In genomic region chr3:99883693-99884092, GRCh38 we compare ENCODE assay signal across 17 cellular contexts.
A peak's percentile ranks its signal among the peaks of the same experiment; 100 is the strongest.
DNase-seq lines count a peak whose midpoint lies in the region; ATAC-seq, FAIRE-seq and TF ChIP-seq lines count a peak whose summit lies in the region.
"Had no signal": no experiment of that assay in that cellular context is flagged by ENCODE, and none has a peak within 500 bp of the region (broad histone marks: within the 10 kb centered on the region; RNA-seq: fewer than 3 reads in every experiment).

No MANE protein-coding gene starts in this region.

- H3K9ac ChIP-seq in stomach smooth muscle (ENCODE audit: low read length in 2 of 2) (no peak overlapping the region), kidney (ENCODE audit: low read length in 2 of 2) (no peak overlapping the region)

- no peak for FAIRE-seq in kidney (lab: Jason Lieb, UNC)
- FAIRE-seq: GM19239, H1 had no signal

- 100% methylated on average over 1 of the region's 1 CpG for WGBS in esophagus muscularis mucosa

- no peak for TF ChIP-seq EP300 in esophagus muscularis mucosa (IDR thresholded peaks at IDR 0.05)

- no peak overlapping the region for H3K4me3 ChIP-seq in left ventricle myocardium inferior
- H3K4me3 ChIP-seq in ascending aorta: no peak overlapping the region
- H3K4me3 ChIP-seq in esophagus muscularis mucosa: no peak overlapping the region
- no peak overlapping the region for H3K4me3 ChIP-seq in stomach smooth muscle (ENCODE audit: low read length in 2 of 2)
- no peak overlapping the region for H3K4me3 ChIP-seq in kidney (ENCODE audit: low read length in 2 of 2)

- H3K9me3 ChIP-seq in left ventricle myocardium inferior (replicated peaks) (no peaks in the 10 kb centered on the region), ascending aorta (no peaks in the 10 kb centered on the region), esophagus muscularis mucosa (no peaks in the 10 kb centered on the region), stomach smooth muscle (ENCODE audit: control insufficient read depth in 2 of 2, low read length in 2 of 2) (no peaks in the 10 kb centered on the region), kidney (ENCODE audit: control insufficient read depth in 1 of 2, low read length in 2 of 2) (no peaks in the 10 kb centered on the region)
- H3K9me3 ChIP-seq: Caco-2 had no signal

- peaks cover 47% of the 10 kb centered on the region for H3K4me1 ChIP-seq in left ventricle myocardium inferior
- H3K4me1 ChIP-seq in ascending aorta: peaks cover 0 to 22% of the 10 kb centered on the region in 2 donors
- H3K4me1 ChIP-seq in esophagus muscularis mucosa: peaks cover 22 to 49% (median 34%) of the 10 kb centered on the region in 4 donors
- no peaks in the 10 kb centered on the region for H3K4me1 ChIP-seq in stomach smooth muscle (ENCODE audit: control insufficient read depth, insufficient read depth, low read length)
- H3K4me1 ChIP-seq in kidney (ENCODE audit: control insufficient read depth in 1 of 2, insufficient read depth in 1 of 2, low read depth in 1 of 2, low read length in 2 of 2): peaks cover 0 to 4% of the 10 kb centered on the region in 2 donors

- H3K27me3 ChIP-seq in left ventricle myocardium inferior (ENCODE audit: low read depth) (no peaks in the 10 kb centered on the region), ascending aorta (no peaks in the 10 kb centered on the region), esophagus muscularis mucosa (no peaks in the 10 kb centered on the region), stomach smooth muscle (ENCODE audit: control insufficient read depth in 1 of 2, insufficient read depth in 2 of 2, low read length in 2 of 2) (no peaks in the 10 kb centered on the region)

- no peak for TF ChIP-seq CTCF in left ventricle myocardium inferior (IDR thresholded peaks at IDR 0.05; ENCODE audit: borderline replicate concordance)
- TF ChIP-seq CTCF in ascending aorta (IDR thresholded peaks at IDR 0.05): no peak
- no peak for TF ChIP-seq CTCF in esophagus muscularis mucosa (IDR thresholded peaks at IDR 0.05)
- no peak for TF ChIP-seq CTCF in kidney (IDR thresholded peaks at IDR 0.05; ENCODE audit: borderline replicate concordance, extremely low read depth, insufficient read depth)

- no peak for TF ChIP-seq POLR2A in esophagus muscularis mucosa (IDR thresholded peaks at IDR 0.05; ENCODE audit: low read depth)

- DNase-seq in left ventricle myocardium inferior: no peak
- DNase-seq in left ventricle myocardium superior: no peak
- no peak for DNase-seq in ascending aorta (ENCODE audit: low spot score in 2 of 2)
- no peak for DNase-seq in esophagus muscularis mucosa (ENCODE audit: extremely low spot score)
- no peak for DNase-seq in NCI-H2107 (lab: John Stamatoyannopoulos, UW)
- DNase-seq in kidney: no peak
- DNase-seq: Caco-2; CD8-positive, alpha-beta memory T cell; DND-41; GDM1 had no signal

- H3K27ac ChIP-seq in left ventricle myocardium inferior (replicated peaks) (peak overlapping the region; percentile 91), ascending aorta (peak overlapping the region; percentile 12 to 75), esophagus muscularis mucosa (replicated peaks in 1 of 4) (peak overlapping the region in 3 of 4 donors; percentile 3 to 14 (median 5)), stomach smooth muscle (ENCODE audit: low read length) (peak overlapping the region; percentile 2), kidney (ENCODE audit: low read depth in 2 of 2, low read length in 2 of 2) (no peak overlapping the region)
- H3K27ac ChIP-seq: 22Rv1, HL-60 had no signal

- no peaks in the 10 kb centered on the region for H3K36me3 ChIP-seq in left ventricle myocardium inferior
- no peaks in the 10 kb centered on the region for H3K36me3 ChIP-seq in ascending aorta
- no peaks in the 10 kb centered on the region for H3K36me3 ChIP-seq in esophagus muscularis mucosa
- no peaks in the 10 kb centered on the region for H3K36me3 ChIP-seq in stomach smooth muscle (ENCODE audit: control insufficient read depth in 2 of 2, insufficient read depth in 2 of 2, low read length in 2 of 2)
- H3K36me3 ChIP-seq in kidney (ENCODE audit: control insufficient read depth in 1 of 2, insufficient read depth in 2 of 2, low read length in 2 of 2): no peaks in the 10 kb centered on the region

- intact Hi-C loops in left ventricle myocardium inferior (cut with micrococcal nuclease) (no loop called here), left ventricle myocardium superior (cut with micrococcal nuclease) (no loop called here), ascending aorta (cut with DNase I) (no loop called here), esophagus muscularis mucosa (cut with DNase I) (no loop called here), kidney (cut with DNase I) (no loop called here)

- ATAC-seq in left ventricle myocardium superior (no peak), GM21381 (IDR thresholded peaks at IDR 0.05; ENCODE audit: unreplicated experiment) (no peak)
- ATAC-seq: HCT116 had no signal

Comparison
In these comparisons a context has a peak if more than half of its experiments do, and no peak if none do; other contexts are left out.
1. H3K27ac ChIP-seq: peak in left ventricle myocardium inferior (single experiment), ascending aorta (2 of 2), esophagus muscularis mucosa (3 of 4) and stomach smooth muscle (single experiment); none in kidney (0 of 2).